ENCODE assay signal across 1 cellular context in the genomic region with DNA sequence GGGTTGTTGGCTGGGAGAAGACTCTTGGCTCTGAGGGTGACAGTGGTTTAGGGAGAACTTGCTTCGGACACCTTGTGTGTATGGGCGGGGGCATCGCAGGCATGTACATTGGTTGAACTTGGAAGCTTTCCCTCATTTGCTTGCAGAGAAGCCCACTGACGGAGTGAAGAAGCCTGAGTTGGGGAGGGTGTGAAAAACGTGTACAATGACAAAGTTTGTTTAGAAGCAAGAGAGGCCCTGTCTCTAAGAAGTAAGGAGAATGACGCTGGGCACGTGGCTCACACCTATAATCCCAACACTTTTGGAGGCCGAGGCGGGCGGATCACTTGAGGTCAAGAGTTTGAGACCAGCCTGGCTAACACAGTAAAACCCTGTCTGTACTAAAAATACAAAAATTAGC.
TF ChIP-seq lines count a peak whose summit lies in the region.

No MANE protein-coding gene starts in this region.

TF ChIP-seq in GM23338, 12 proteins besides CTCF, POLR2A, EP300 and RAD21 (continued from another document):
- TF ChIP-seq ZNF462 (CRISPR knock-in tag; IDR thresholded peaks at IDR 0.05) (no peak), ZNF114 (CRISPR knock-in tag; IDR thresholded peaks at IDR 0.05) (no peak), EZH2 (IDR thresholded peaks at IDR 0.05; ENCODE audit: low read depth, unreplicated experiment) (no peak), NANOG (IDR thresholded peaks at IDR 0.05; ENCODE audit: borderline replicate concordance) (no peak)
- TF ChIP-seq, protein P1, sequence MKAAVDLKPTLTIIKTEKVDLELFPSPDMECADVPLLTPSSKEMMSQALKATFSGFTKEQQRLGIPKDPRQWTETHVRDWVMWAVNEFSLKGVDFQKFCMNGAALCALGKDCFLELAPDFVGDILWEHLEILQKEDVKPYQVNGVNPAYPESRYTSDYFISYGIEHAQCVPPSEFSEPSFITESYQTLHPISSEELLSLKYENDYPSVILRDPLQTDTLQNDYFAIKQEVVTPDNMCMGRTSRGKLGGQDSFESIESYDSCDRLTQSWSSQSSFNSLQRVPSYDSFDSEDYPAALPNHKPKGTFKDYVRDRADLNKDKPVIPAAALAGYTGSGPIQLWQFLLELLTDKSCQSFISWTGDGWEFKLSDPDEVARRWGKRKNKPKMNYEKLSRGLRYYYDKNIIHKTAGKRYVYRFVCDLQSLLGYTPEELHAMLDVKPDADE (IDR thresholded peaks at IDR 0.05) = no peak
